ENCODE assay signal across 1 cellular context in genomic region chr4:61199869-61200194, GRCh38.
A peak's percentile ranks its signal among the peaks of the same experiment; 100 is the strongest.
TF ChIP-seq lines count a peak whose summit lies in the region.

No MANE protein-coding gene starts in this region.

TF ChIP-seq in H1, 55 proteins besides CTCF, POLR2A, EP300 and RAD21 (continued from another document):
- no peak for TF ChIP-seq FOSL1 (IDR thresholded peaks at IDR 0.05; ENCODE audit: insufficient read depth, low read depth, low read length)
- 0 out of 4 replicates have a peak, but pooled peaks of 1 of the 2 experiments have one; percentile 48 for TF ChIP-seq SIN3A (conservative IDR thresholded peaks at IDR 0.05 in 1 of 2, IDR thresholded peaks at IDR 0.05 in 1 of 2; ENCODE audit: low read depth in 1 of 2, low read length in 2 of 2)
- no peak for TF ChIP-seq SUZ12 (IDR thresholded peaks at IDR 0.05; ENCODE audit: low read length)
- no peak for TF ChIP-seq RNF2 (IDR thresholded peaks at IDR 0.05; ENCODE audit: borderline replicate concordance, low read depth, low read length, missing control alignments, poor library complexity, severe bottlenecking)
- no peak for TF ChIP-seq RXRA (IDR thresholded peaks at IDR 0.05; ENCODE audit: insufficient read depth, low read depth, low read length)
- TF ChIP-seq HDAC6 (IDR thresholded peaks at IDR 0.05; ENCODE audit: low read depth, low read length), result no peak
- TF ChIP-seq BCL11A (IDR thresholded peaks at IDR 0.05; ENCODE audit: low read depth in 2 of 2, low read length in 2 of 2), result no peak
- no peak for TF ChIP-seq RFX5 (IDR thresholded peaks at IDR 0.05; ENCODE audit: borderline replicate concordance, low read depth, low read length)
- no peak for TF ChIP-seq HDAC2 (IDR thresholded peaks at IDR 0.05; ENCODE audit: borderline replicate concordance in 1 of 2, low read depth in 2 of 2, low read length in 2 of 2)
- TF ChIP-seq BACH1 (IDR thresholded peaks at IDR 0.05; ENCODE audit: low read length), result no peak
- TF ChIP-seq TCF12 (IDR thresholded peaks at IDR 0.05; ENCODE audit: low read depth, low read length), result no peak
- TF ChIP-seq JUND (IDR thresholded peaks at IDR 0.05; ENCODE audit: low read length), result peak; percentile 70
- no peak for TF ChIP-seq SP1 (IDR thresholded peaks at IDR 0.05; ENCODE audit: low read depth, low read length)
- TF ChIP-seq CTBP2 (IDR thresholded peaks at IDR 0.05; ENCODE audit: borderline replicate concordance, insufficient read depth, insufficient read length, low read length), result no peak
- TF ChIP-seq SP4 (IDR thresholded peaks at IDR 0.05; ENCODE audit: low read length), result no peak
- TF ChIP-seq CHD2 (IDR thresholded peaks at IDR 0.05; ENCODE audit: low read length), result no peak
- TF ChIP-seq TAF7 (optimal IDR thresholded peaks at IDR 0.05; ENCODE audit: borderline replicate concordance, low read depth, low read length), result no peak
- no peak for TF ChIP-seq JUN (IDR thresholded peaks at IDR 0.05; ENCODE audit: low read depth, low read length)
- TF ChIP-seq, protein P1, sequence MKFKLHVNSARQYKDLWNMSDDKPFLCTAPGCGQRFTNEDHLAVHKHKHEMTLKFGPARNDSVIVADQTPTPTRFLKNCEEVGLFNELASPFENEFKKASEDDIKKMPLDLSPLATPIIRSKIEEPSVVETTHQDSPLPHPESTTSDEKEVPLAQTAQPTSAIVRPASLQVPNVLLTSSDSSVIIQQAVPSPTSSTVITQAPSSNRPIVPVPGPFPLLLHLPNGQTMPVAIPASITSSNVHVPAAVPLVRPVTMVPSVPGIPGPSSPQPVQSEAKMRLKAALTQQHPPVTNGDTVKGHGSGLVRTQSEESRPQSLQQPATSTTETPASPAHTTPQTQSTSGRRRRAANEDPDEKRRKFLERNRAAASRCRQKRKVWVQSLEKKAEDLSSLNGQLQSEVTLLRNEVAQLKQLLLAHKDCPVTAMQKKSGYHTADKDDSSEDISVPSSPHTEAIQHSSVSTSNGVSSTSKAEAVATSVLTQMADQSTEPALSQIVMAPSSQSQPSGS (IDR thresholded peaks at IDR 0.05; ENCODE audit: low read length), result no peak
- TF ChIP-seq YY1 (IDR thresholded peaks at IDR 0.05; ENCODE audit: low read depth, low read length), result no peak
- no peak for TF ChIP-seq KDM5A (IDR thresholded peaks at IDR 0.05; ENCODE audit: low read length)
- TF ChIP-seq SIX5 (IDR thresholded peaks at IDR 0.05; ENCODE audit: low read depth, low read length), result no peak
- no peak for TF ChIP-seq ZNF274 (IDR thresholded peaks at IDR 0.05; ENCODE audit: borderline replicate concordance, extremely low read depth, low read length)
- no peak for TF ChIP-seq EGR1 (IDR thresholded peaks at IDR 0.05; ENCODE audit: borderline replicate concordance, low read depth, low read length)
- TF ChIP-seq KDM4A (IDR thresholded peaks at IDR 0.05; ENCODE audit: low read depth, low read length, severe bottlenecking), result peak; percentile 82
- TF ChIP-seq SP2 (IDR thresholded peaks at IDR 0.05; ENCODE audit: low read length), result no peak
- TF ChIP-seq RBBP5 (IDR thresholded peaks at IDR 0.05; ENCODE audit: borderline replicate concordance, low read depth, low read length), result no peak; the same call in 1 of the 2 replicates
- no peak for TF ChIP-seq SRF (IDR thresholded peaks at IDR 0.05; ENCODE audit: low read depth, low read length)
